ENCODE assay signal across 22 cellular contexts in genomic region chr9:71665247-71665646, GRCh38.
"Had no signal": no experiment of that assay in that cellular context is flagged by ENCODE, and none has a peak within 500 bp of the region (broad histone marks: within the 10 kb centered on the region; RNA-seq: fewer than 3 reads in every experiment).

No MANE protein-coding gene starts in this region.

- H3K36me3 ChIP-seq: stomach, upper lobe of left lung had no signal

- H3K4me1 ChIP-seq: testis had no signal

- H3K27ac Mint-ChIP-seq: activated CD4-positive, alpha-beta memory T cell treated with anti-CD3 and anti-CD28 coated beads for 36 hours; activated naive CD4-positive, alpha-beta T cell treated with anti-CD3 and anti-CD28 coated beads for 36 hours; activated naive CD8-positive, alpha-beta T cell treated with anti-CD3 and anti-CD28 coated beads, Interleukin-2, amount 10 ng/mL, durations not matched to agents 7 days and 5 days; activated T-cell treated with anti-CD3 and anti-CD28 coated beads, Interleukin-2, amount 50 U/mL, for 72 hours; nephron progenitor cell; stimulated activated memory B cell treated with anti-CD40 and anti-IgM and Interleukin-4, amounts not matched to agents 10 μg/mL and 1 μg/mL and 100 μg/mL, for 72 hours; T-helper 1 cell treated with Interleukin-12 subunit alpha and Interleukin-12 subunit beta and Interleukin-4 antibody, amounts not matched to agents 30 μg/mL and 1 μg/mL, for 36 hours had no signal

- H3K9me3 ChIP-seq: stomach, testis, upper lobe of left lung had no signal

- H3K9me3 Mint-ChIP-seq: activated CD4-positive, alpha-beta memory T cell treated with anti-CD3 and anti-CD28 coated beads for 36 hours; activated naive CD4-positive, alpha-beta T cell treated with anti-CD3 and anti-CD28 coated beads for 36 hours; activated naive CD8-positive, alpha-beta T cell treated with anti-CD3 and anti-CD28 coated beads, Interleukin-2, amount 10 ng/mL, durations not matched to agents 7 days and 5 days; activated T-cell treated with anti-CD3 and anti-CD28 coated beads, Interleukin-2, amount 50 U/mL, for 72 hours; stimulated activated memory B cell treated with anti-CD40 and anti-IgM and Interleukin-4, amounts not matched to agents 10 μg/mL and 1 μg/mL and 100 μg/mL, for 72 hours had no signal

- H3K4me1 Mint-ChIP-seq: activated naive CD8-positive, alpha-beta T cell treated with anti-CD3 and anti-CD28 coated beads, Interleukin-2, amount 10 ng/mL, durations not matched to agents 7 days and 5 days; stimulated activated memory B cell treated with anti-CD40 and anti-IgM and Interleukin-4, amounts not matched to agents 10 μg/mL and 1 μg/mL and 100 μg/mL, for 72 hours had no signal

- H3K27me3 ChIP-seq: stomach, testis, upper lobe of left lung had no signal

- H3K27me3 Mint-ChIP-seq: activated CD4-positive, alpha-beta memory T cell treated with anti-CD3 and anti-CD28 coated beads for 36 hours had no signal

- H3K4me3 ChIP-seq: coronary artery, smooth muscle cell, stomach, testis, upper lobe of left lung had no signal

- H3K27ac ChIP-seq: coronary artery, stomach, testis, upper lobe of left lung had no signal

- DNase-seq: activated CD4-positive, alpha-beta memory T cell treated with anti-CD3 and anti-CD28 coated beads for 36 hours; activated CD4-positive, alpha-beta T cell treated with anti-CD3 and anti-CD28 coated beads for 48 hours; activated effector memory CD4-positive, alpha-beta T cell treated with Interleukin-2 at 50 U/mL for 16 hours; activated naive CD4-positive, alpha-beta T cell treated with anti-CD3 and anti-CD28 coated beads for 36 hours; activated naive CD8-positive, alpha-beta T cell treated with anti-CD3 and anti-CD28 coated beads, Interleukin-2, amount 10 ng/mL, durations not matched to agents 7 days and 5 days; activated T-cell treated with anti-CD3 and anti-CD28 coated beads, Interleukin-2, amount 50 U/mL, for 72 hours; amniotic stem cell; cerebellar nuclear complex; hippocampal formation; left ventricle myocardium superior; nephron progenitor cell; posterior cingulate gyrus; stimulated activated CD4-positive, alpha-beta T cell treated with anti-CD3 and anti-CD28 coated beads, Interleukin-15, amount 100 ng/mL, for 24 hours; stomach; T1000; testis; upper lobe of left lung had no signal

- H3K4me3 Mint-ChIP-seq: activated CD4-positive, alpha-beta memory T cell treated with anti-CD3 and anti-CD28 coated beads for 36 hours; activated naive CD4-positive, alpha-beta T cell treated with anti-CD3 and anti-CD28 coated beads for 36 hours; activated naive CD8-positive, alpha-beta T cell treated with anti-CD3 and anti-CD28 coated beads, Interleukin-2, amount 10 ng/mL, durations not matched to agents 7 days and 5 days; activated T-cell treated with anti-CD3 and anti-CD28 coated beads, Interleukin-2, amount 50 U/mL, for 72 hours; nephron progenitor cell; stimulated activated memory B cell treated with anti-CD40 and anti-IgM and Interleukin-4, amounts not matched to agents 10 μg/mL and 1 μg/mL and 100 μg/mL, for 72 hours had no signal

- H3K36me3 Mint-ChIP-seq: activated CD4-positive, alpha-beta memory T cell treated with anti-CD3 and anti-CD28 coated beads for 36 hours; stimulated activated memory B cell treated with anti-CD40 and anti-IgM and Interleukin-4, amounts not matched to agents 10 μg/mL and 1 μg/mL and 100 μg/mL, for 72 hours had no signal

- ATAC-seq: activated T-cell treated with anti-CD3 and anti-CD28 coated beads, Interleukin-2, amount 50 U/mL, for 72 hours; left ventricle myocardium superior; sciatic nerve; stimulated activated memory B cell treated with anti-CD40 and anti-IgM and Interleukin-4, amounts not matched to agents 10 μg/mL and 1 μg/mL and 100 μg/mL, for 72 hours had no signal
